In the genomic region with DNA sequence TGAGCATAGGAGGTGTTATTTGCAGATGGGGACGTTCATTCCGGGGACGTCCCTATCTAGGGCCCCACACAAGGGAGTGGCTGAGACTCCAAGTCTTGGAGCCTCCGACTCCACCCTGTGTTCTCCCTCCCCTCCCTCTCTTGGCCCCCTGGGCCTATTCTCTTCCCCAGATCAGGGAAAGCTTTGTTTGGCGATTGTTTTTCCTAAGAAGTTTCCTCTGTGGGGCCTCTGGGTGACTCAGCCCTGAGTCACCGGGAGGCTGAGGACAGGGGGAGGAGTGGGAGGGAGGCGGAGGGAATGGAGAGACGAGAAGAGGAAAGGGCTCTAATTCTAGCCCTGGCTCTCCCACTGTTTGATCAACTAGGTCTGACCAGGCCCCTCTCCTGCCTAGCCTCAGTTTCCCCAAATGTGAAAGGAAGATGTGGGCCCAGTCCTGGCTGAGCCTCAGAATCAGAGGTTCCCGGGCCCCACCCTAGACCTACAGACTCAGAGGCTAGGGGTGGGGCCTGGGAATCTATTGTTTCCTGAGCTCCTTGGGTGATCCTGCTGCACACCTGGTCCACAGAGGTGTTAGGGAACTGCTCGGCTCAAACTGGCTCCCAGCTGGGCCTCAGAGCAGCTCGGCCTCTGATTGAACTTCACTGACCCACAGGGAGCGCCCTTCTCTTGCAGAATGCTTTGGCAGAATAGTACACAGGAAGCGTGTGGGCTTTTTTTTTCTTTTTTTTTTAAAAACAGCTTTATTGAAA, we compare ENCODE assay signal across 8 cellular contexts. TPM values are rescaled to one million over a fixed set of nuclear protein-coding genes. Genes with fewer than 3 reads are reported as not detected.
DNase-seq lines count a peak whose midpoint lies in the region; ATAC-seq and TF ChIP-seq lines count a peak whose summit lies in the region.

No MANE protein-coding gene starts in this region.

- H3K27me3 ChIP-seq in SJCRH30: no peaks in the 10 kb centered on the region

- peaks cover 41% of the 10 kb centered on the region for H3K4me1 ChIP-seq in SJCRH30

- peak overlapping the region; percentile 94 for H3K27ac ChIP-seq in SJCRH30
- H3K27ac ChIP-seq in temporal lobe (ENCODE audit: low read depth, low read length): peak overlapping the region; percentile 97

- POLR2A ChIA-PET in HEK293T (lab: Yijun Ruan, JAX): interaction anchor here (0.7 to 2.9 kb wide), 2 partner anchors 8 to 19 kb away, joined by 3 to 14 read pairs; partner anchors contain the start of gene GSN

- no peaks in the 10 kb centered on the region for H3K36me3 ChIP-seq in SJCRH30

- H3K9me3 ChIP-seq in SJCRH30 (replicated peaks): no peaks in the 10 kb centered on the region

- ATAC-seq in GM18519 (IDR thresholded peaks at IDR 0.05; ENCODE audit: low FRiP score, unreplicated experiment): no peak

- peak; percentile 64 for DNase-seq in AG09309 (ENCODE audit: low read depth)
- DNase-seq in HEK293T (ENCODE audit: extremely low spot score): peak; percentile 73
- peak; percentile 95 to 98 for DNase-seq in SJCRH30
- DNase-seq in epithelial cell of esophagus (ENCODE audit: low read depth): peak; percentile 95
- DNase-seq in mesenteric fat pad (ENCODE audit: low spot score): peak; percentile 90
- DNase-seq in GM13977 (ENCODE audit: low spot score): no peak

- CTCF ChIA-PET in HEK293T (lab: Yijun Ruan, JAX): interaction anchor here (0.8 to 1.4 kb wide), 7 partner anchors 9 to 113 kb away, joined by 3 to 12 read pairs (median 3); no protein-coding TSS in a partner anchor

- H3K4me3 ChIP-seq in AG09309 (ENCODE audit: control insufficient read depth, low read depth, low read length) (peak overlapping the region; percentile 1; the same call in 1 of the 2 replicates), SJCRH30 (peak overlapping the region; percentile 38), epithelial cell of esophagus (ENCODE audit: low read length) (no peak overlapping the region)

- TF ChIP-seq CTCF in AG09309 (IDR thresholded peaks at IDR 0.05; ENCODE audit: control insufficient read depth, insufficient read depth, low read depth, low read length, missing control alignments) (no peak), epithelial cell of esophagus (IDR thresholded peaks at IDR 0.05; ENCODE audit: insufficient read depth, low read depth, low read length, missing control alignments) (no peak), GM13977 (IDR thresholded peaks at IDR 0.05; ENCODE audit: extremely low read depth, insufficient read depth, missing control alignments) (no peak)

- in situ Hi-C loops in GM13977 (cut with MboI; ENCODE audit: low pct_unique_long_range_greater_than_20kb, low sequenced_read_pairs, unreplicated experiment): no loop called here

TF ChIP-seq in HEK293T, 16 proteins besides CTCF, POLR2A, EP300 and RAD21:
- TF ChIP-seq, protein P1, sequence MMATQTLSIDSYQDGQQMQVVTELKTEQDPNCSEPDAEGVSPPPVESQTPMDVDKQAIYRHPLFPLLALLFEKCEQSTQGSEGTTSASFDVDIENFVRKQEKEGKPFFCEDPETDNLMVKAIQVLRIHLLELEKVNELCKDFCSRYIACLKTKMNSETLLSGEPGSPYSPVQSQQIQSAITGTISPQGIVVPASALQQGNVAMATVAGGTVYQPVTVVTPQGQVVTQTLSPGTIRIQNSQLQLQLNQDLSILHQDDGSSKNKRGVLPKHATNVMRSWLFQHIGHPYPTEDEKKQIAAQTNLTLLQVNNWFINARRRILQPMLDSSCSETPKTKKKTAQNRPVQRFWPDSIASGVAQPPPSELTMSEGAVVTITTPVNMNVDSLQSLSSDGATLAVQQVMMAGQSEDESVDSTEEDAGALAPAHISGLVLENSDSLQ (IDR thresholded peaks at IDR 0.05): no peak
- TF ChIP-seq ZNF384 (IDR thresholded peaks at IDR 0.05): peak; percentile 96
- no peak for TF ChIP-seq BHLHE40 (IDR thresholded peaks at IDR 0.05; ENCODE audit: borderline replicate concordance)
TF ChIP-seq in HEK293T: peak in this region for 1.

RNA-seq across cellular contexts. Expression of gene GSN, which starts 19.2 kb away (rescaled TPM):
- 43.4 and 44.1 TPM in 2 replicates for total RNA-seq in SJCRH30 (2014; rRNA removed; shearing (Covaris generic))
- total RNA-seq in mesenteric fat pad: 843 TPM
- 18.2 TPM for total RNA-seq in temporal lobe

Comparison
In these comparisons a context has a peak if more than half of its experiments do, and no peak if none do; other contexts are left out.
1. RNA of gene GSN, which starts 19.2 kb away (total RNA-seq): 843 TPM in mesenteric fat pad (single experiment); 43.4 to 44.1 TPM in SJCRH30 and 18.2 TPM in temporal lobe (single experiment); every median in the first group is over 10 times any median in the second.